ENCODE assay signal across 2 cellular contexts in the genomic region with DNA sequence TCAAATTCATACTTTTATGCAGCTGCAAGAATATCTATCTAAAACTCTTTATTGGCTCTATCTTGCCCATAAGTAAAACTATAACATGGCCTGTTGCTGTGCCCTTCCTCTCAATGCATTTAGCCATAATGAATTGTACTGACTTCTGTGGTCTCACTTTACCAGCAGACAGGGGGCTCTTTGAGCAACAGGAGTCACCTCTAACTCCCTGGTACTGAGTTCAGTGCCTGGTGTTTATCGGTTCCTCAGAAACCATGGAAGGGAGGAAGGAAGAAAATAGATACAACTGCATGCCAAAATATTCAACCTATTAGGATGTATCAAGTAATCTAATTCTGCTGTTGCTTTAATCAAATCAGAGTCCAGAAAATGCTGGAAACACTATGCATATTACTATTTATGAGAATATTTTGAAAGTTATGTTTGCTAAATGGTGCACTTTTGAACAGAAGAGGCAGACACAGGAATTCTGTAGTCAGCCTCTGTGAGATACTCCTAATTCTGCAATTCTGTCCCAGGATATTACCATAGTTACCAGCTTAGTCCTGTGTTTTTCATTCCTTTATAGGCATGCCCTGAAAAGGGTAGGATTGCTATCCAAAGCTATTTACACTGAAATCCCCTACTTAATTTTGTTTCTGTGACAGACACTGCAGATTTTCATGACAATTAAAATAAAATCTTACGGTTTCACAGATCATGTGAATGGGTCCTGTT.
TF ChIP-seq lines count a peak whose summit lies in the region.

No MANE protein-coding gene starts in this region.

TF ChIP-seq in SK-N-SH, 30 proteins besides CTCF, POLR2A, EP300 and RAD21 (continued from another document):
- TF ChIP-seq, protein P1, sequence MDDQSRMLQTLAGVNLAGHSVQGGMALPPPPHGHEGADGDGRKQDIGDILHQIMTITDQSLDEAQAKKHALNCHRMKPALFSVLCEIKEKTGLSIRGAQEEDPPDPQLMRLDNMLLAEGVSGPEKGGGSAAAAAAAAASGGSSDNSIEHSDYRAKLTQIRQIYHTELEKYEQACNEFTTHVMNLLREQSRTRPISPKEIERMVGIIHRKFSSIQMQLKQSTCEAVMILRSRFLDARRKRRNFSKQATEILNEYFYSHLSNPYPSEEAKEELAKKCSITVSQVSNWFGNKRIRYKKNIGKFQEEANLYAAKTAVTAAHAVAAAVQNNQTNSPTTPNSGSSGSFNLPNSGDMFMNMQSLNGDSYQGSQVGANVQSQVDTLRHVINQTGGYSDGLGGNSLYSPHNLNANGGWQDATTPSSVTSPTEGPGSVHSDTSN (IDR thresholded peaks at IDR 0.05): no peak
- TF ChIP-seq FOXJ3 (CRISPR knock-in tag; IDR thresholded peaks at IDR 0.05) (no peak), GABPA (IDR thresholded peaks at IDR 0.05; ENCODE audit: low read depth) (no peak), TEAD4 (IDR thresholded peaks at IDR 0.05; ENCODE audit: borderline replicate concordance, insufficient read depth) (no peak), MEF2A (IDR thresholded peaks at IDR 0.05; ENCODE audit: borderline replicate concordance, low read depth) (no peak), FOXM1 (IDR thresholded peaks at IDR 0.05; ENCODE audit: low read depth) (no peak), SMC3 (IDR thresholded peaks at IDR 0.05; ENCODE audit: low read depth, low read length) (no peak), FOSL2 (IDR thresholded peaks at IDR 0.05; ENCODE audit: borderline replicate concordance, low read depth) (no peak), RCOR1 (IDR thresholded peaks at IDR 0.05; ENCODE audit: low read length) (no peak), EZH2phosphoT487 (IDR thresholded peaks at IDR 0.05; ENCODE audit: borderline replicate concordance, low read depth) (no peak)
- TF ChIP-seq, protein P2, sequence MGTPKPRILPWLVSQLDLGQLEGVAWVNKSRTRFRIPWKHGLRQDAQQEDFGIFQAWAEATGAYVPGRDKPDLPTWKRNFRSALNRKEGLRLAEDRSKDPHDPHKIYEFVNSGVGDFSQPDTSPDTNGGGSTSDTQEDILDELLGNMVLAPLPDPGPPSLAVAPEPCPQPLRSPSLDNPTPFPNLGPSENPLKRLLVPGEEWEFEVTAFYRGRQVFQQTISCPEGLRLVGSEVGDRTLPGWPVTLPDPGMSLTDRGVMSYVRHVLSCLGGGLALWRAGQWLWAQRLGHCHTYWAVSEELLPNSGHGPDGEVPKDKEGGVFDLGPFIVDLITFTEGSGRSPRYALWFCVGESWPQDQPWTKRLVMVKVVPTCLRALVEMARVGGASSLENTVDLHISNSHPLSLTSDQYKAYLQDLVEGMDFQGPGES (IDR thresholded peaks at IDR 0.05; ENCODE audit: low read depth, low read length): no peak
- TF ChIP-seq, protein P3, sequence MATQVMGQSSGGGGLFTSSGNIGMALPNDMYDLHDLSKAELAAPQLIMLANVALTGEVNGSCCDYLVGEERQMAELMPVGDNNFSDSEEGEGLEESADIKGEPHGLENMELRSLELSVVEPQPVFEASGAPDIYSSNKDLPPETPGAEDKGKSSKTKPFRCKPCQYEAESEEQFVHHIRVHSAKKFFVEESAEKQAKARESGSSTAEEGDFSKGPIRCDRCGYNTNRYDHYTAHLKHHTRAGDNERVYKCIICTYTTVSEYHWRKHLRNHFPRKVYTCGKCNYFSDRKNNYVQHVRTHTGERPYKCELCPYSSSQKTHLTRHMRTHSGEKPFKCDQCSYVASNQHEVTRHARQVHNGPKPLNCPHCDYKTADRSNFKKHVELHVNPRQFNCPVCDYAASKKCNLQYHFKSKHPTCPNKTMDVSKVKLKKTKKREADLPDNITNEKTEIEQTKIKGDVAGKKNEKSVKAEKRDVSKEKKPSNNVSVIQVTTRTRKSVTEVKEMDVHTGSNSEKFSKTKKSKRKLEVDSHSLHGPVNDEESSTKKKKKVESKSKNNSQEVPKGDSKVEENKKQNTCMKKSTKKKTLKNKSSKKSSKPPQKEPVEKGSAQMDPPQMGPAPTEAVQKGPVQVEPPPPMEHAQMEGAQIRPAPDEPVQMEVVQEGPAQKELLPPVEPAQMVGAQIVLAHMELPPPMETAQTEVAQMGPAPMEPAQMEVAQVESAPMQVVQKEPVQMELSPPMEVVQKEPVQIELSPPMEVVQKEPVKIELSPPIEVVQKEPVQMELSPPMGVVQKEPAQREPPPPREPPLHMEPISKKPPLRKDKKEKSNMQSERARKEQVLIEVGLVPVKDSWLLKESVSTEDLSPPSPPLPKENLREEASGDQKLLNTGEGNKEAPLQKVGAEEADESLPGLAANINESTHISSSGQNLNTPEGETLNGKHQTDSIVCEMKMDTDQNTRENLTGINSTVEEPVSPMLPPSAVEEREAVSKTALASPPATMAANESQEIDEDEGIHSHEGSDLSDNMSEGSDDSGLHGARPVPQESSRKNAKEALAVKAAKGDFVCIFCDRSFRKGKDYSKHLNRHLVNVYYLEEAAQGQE (IDR thresholded peaks at IDR 0.05; ENCODE audit: low read depth, low read length): no peak

TF ChIP-seq in IMR-90, 13 proteins besides CTCF, POLR2A, EP300 and RAD21 (continued from another document):
- TF ChIP-seq RFX5 (IDR thresholded peaks at IDR 0.05; ENCODE audit: low read depth, low read length) (no peak), CEBPB (IDR thresholded peaks at IDR 0.05; ENCODE audit: low read depth, low read length) (no peak), SMC3 (IDR thresholded peaks at IDR 0.05; ENCODE audit: low read depth, low read length) (no peak), BHLHE40 (IDR thresholded peaks at IDR 0.05; ENCODE audit: low read depth, low read length) (no peak), FOS (IDR thresholded peaks at IDR 0.05; ENCODE audit: low read depth, low read length) (no peak), NFE2L2 (IDR thresholded peaks at IDR 0.05; ENCODE audit: low read depth, low read length) (no peak)
- TF ChIP-seq, protein P4, sequence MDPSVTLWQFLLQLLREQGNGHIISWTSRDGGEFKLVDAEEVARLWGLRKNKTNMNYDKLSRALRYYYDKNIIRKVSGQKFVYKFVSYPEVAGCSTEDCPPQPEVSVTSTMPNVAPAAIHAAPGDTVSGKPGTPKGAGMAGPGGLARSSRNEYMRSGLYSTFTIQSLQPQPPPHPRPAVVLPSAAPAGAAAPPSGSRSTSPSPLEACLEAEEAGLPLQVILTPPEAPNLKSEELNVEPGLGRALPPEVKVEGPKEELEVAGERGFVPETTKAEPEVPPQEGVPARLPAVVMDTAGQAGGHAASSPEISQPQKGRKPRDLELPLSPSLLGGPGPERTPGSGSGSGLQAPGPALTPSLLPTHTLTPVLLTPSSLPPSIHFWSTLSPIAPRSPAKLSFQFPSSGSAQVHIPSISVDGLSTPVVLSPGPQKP (IDR thresholded peaks at IDR 0.05; ENCODE audit: borderline replicate concordance, low read depth, low read length): no peak
